28 cellular contexts compared by ENCODE assay signal in genomic region chr17:18119938-18120337, GRCh38.
"Had no signal": no experiment of that assay in that cellular context is flagged by ENCODE, and none has a peak within 500 bp of the region (broad histone marks: within the 10 kb centered on the region; RNA-seq: fewer than 3 reads in every experiment).

No MANE protein-coding gene starts in this region.

- H3K4me3 ChIP-seq: stomach, suprapubic skin, thoracic aorta, thyroid gland, tibial artery, tibial nerve, transverse colon, upper lobe of left lung, upper lobe of right lung, uterus, vagina had no signal

- H3K4me1 ChIP-seq: stomach, suprapubic skin, testis, thyroid gland, tibial artery, tibial nerve, transverse colon, upper lobe of left lung, upper lobe of right lung, uterus, vagina had no signal

- H3K4me1 Mint-ChIP-seq: stimulated activated effector memory CD8-positive, alpha-beta T cell treated with anti-CD3 and anti-CD28 coated beads, Interleukin-12 subunit alpha, Interleukin-12 subunit beta, amount 100 ng/mL, for 72 hours; stimulated activated memory B cell treated with anti-CD40 and anti-IgM and Interleukin-4, amounts not matched to agents 10 μg/mL and 1 μg/mL and 100 μg/mL, for 72 hours; stimulated activated naive B cell treated with anti-CD40 and anti-IgM and Interleukin-4, amounts not matched to agents 10 μg/mL and 1 μg/mL and 100 μg/mL, for 72 hours; stimulated activated naive CD8-positive, alpha-beta T cell treated with anti-CD3 and anti-CD28 coated beads, Interleukin-15, amount 100 ng/mL, for 72 hours had no signal

- H3K27ac Mint-ChIP-seq: stimulated activated effector memory CD8-positive, alpha-beta T cell treated with anti-CD3 and anti-CD28 coated beads, Interleukin-12 subunit alpha, Interleukin-12 subunit beta, amount 100 ng/mL, for 72 hours; stimulated activated memory B cell treated with anti-CD40 and anti-IgM and Interleukin-4, amounts not matched to agents 10 μg/mL and 1 μg/mL and 100 μg/mL, for 72 hours; stimulated activated naive B cell treated with anti-CD40 and anti-IgM and Interleukin-4, amounts not matched to agents 10 μg/mL and 1 μg/mL and 100 μg/mL, for 72 hours; stimulated activated naive CD8-positive, alpha-beta T cell treated with anti-CD3 and anti-CD28 coated beads, Interleukin-15, amount 100 ng/mL, for 72 hours; stimulated activated naive CD8-positive, alpha-beta T cell treated with anti-CD3 and anti-CD28 coated beads, Interleukin-15, Interleukin-2, amounts not matched to agents 100 ng/mL and 50 ng/mL, for 24 hours; type B pancreatic cell had no signal

- ATAC-seq: stimulated activated effector memory CD8-positive, alpha-beta T cell treated with anti-CD3 and anti-CD28 coated beads, Interleukin-12 subunit alpha, Interleukin-12 subunit beta, amount 100 ng/mL, for 72 hours; stimulated activated naive B cell treated with anti-CD40 and anti-IgM and Interleukin-4, amounts not matched to agents 10 μg/mL and 1 μg/mL and 100 μg/mL, for 72 hours; stimulated activated naive CD8-positive, alpha-beta T cell treated with anti-CD3 and anti-CD28 coated beads, Interleukin-15, Interleukin-2, amounts not matched to agents 100 U/mL and 50 U/mL, for 24 hours; upper lobe of right lung had no signal

- DNase-seq: stimulated activated CD4-positive, alpha-beta T cell treated with anti-CD3 and anti-CD28 coated beads, Interleukin-2, amount 100 ng/mL, for 48 hours; stimulated activated CD4-positive, alpha-beta T cell treated with anti-CD3 and anti-CD28 coated beads, Interleukin-4, amount 100 ng/mL, for 1 hour; stimulated activated CD4-positive, alpha-beta T cell treated with anti-CD3 and anti-CD28 coated beads, Interleukin-4, amount 100 ng/mL, for 24 hours; stimulated activated CD4-positive, alpha-beta T cell treated with anti-CD3 and anti-CD28 coated beads, Interleukin-4, amount 100 ng/mL, for 4 hours; stimulated activated CD8-positive, alpha-beta memory T cell treated with anti-CD3 and anti-CD28 coated beads, Interleukin-4, amount 100 ng/mL, for 48 hours; stimulated activated naive B cell treated with anti-CD40 and anti-IgM and Interleukin-4, amounts not matched to agents 10 μg/mL and 1 μg/mL and 100 μg/mL, for 72 hours; stimulated activated naive CD4-positive, alpha-beta T cell; stimulated activated naive CD4-positive, alpha-beta T cell treated with Interleukin-2 at 50 U/mL for 16 hours; stimulated activated naive CD8-positive, alpha-beta T cell treated with anti-CD3 and anti-CD28 coated beads, Interleukin-15, amount 100 ng/mL, for 72 hours; stimulated activated naive CD8-positive, alpha-beta T cell treated with anti-CD3 and anti-CD28 coated beads, Interleukin-15, Interleukin-2, amounts not matched to agents 100 U/mL and 50 U/mL, for 24 hours; stomach; substantia nigra; testis; thyroid gland; tibial artery; transverse colon; trophoblast cell; upper lobe of right lung; uterus had no signal

- H3K4me3 Mint-ChIP-seq: stimulated activated effector memory CD8-positive, alpha-beta T cell treated with anti-CD3 and anti-CD28 coated beads, Interleukin-12 subunit alpha, Interleukin-12 subunit beta, amount 100 ng/mL, for 72 hours; stimulated activated memory B cell treated with anti-CD40 and anti-IgM and Interleukin-4, amounts not matched to agents 10 μg/mL and 1 μg/mL and 100 μg/mL, for 72 hours; stimulated activated naive B cell treated with anti-CD40 and anti-IgM and Interleukin-4, amounts not matched to agents 10 μg/mL and 1 μg/mL and 100 μg/mL, for 72 hours; stimulated activated naive CD8-positive, alpha-beta T cell treated with anti-CD3 and anti-CD28 coated beads, Interleukin-15, amount 100 ng/mL, for 72 hours; stimulated activated naive CD8-positive, alpha-beta T cell treated with anti-CD3 and anti-CD28 coated beads, Interleukin-15, Interleukin-2, amounts not matched to agents 100 ng/mL and 50 ng/mL, for 24 hours; type B pancreatic cell had no signal

- H3K36me3 ChIP-seq: stomach, suprapubic skin, thoracic aorta, thyroid gland, tibial artery, tibial nerve, transverse colon, upper lobe of left lung, upper lobe of right lung, uterus, vagina had no signal

- H3K27me3 Mint-ChIP-seq: stimulated activated memory B cell treated with anti-CD40 and anti-IgM and Interleukin-4, amounts not matched to agents 10 μg/mL and 1 μg/mL and 100 μg/mL, for 72 hours; stimulated activated naive CD8-positive, alpha-beta T cell treated with anti-CD3 and anti-CD28 coated beads, Interleukin-15, amount 100 ng/mL, for 72 hours; stimulated activated naive CD8-positive, alpha-beta T cell treated with anti-CD3 and anti-CD28 coated beads, Interleukin-15, Interleukin-2, amounts not matched to agents 100 ng/mL and 50 ng/mL, for 24 hours; type B pancreatic cell had no signal

- H3K9me3 Mint-ChIP-seq: stimulated activated naive CD8-positive, alpha-beta T cell treated with anti-CD3 and anti-CD28 coated beads, Interleukin-15, Interleukin-2, amounts not matched to agents 100 ng/mL and 50 ng/mL, for 24 hours; type B pancreatic cell had no signal

- H3K9me3 ChIP-seq: suprapubic skin, testis, thoracic aorta, thyroid gland, transverse colon, upper lobe of right lung, uterus, vagina had no signal

- H3K27ac ChIP-seq: stomach, suprapubic skin, testis, thoracic aorta, thyroid gland, tibial artery, tibial nerve, transverse colon, upper lobe of left lung, upper lobe of right lung, uterus, vagina had no signal

- H3K27me3 ChIP-seq: suprapubic skin, testis, thyroid gland, tibial nerve, transverse colon, upper lobe of left lung, upper lobe of right lung, uterus, vagina had no signal

- H3K36me3 Mint-ChIP-seq: stimulated activated effector memory CD8-positive, alpha-beta T cell treated with anti-CD3 and anti-CD28 coated beads, Interleukin-12 subunit alpha, Interleukin-12 subunit beta, amount 100 ng/mL, for 72 hours; stimulated activated naive B cell treated with anti-CD40 and anti-IgM and Interleukin-4, amounts not matched to agents 10 μg/mL and 1 μg/mL and 100 μg/mL, for 72 hours; type B pancreatic cell had no signal
